In the genomic region with DNA sequence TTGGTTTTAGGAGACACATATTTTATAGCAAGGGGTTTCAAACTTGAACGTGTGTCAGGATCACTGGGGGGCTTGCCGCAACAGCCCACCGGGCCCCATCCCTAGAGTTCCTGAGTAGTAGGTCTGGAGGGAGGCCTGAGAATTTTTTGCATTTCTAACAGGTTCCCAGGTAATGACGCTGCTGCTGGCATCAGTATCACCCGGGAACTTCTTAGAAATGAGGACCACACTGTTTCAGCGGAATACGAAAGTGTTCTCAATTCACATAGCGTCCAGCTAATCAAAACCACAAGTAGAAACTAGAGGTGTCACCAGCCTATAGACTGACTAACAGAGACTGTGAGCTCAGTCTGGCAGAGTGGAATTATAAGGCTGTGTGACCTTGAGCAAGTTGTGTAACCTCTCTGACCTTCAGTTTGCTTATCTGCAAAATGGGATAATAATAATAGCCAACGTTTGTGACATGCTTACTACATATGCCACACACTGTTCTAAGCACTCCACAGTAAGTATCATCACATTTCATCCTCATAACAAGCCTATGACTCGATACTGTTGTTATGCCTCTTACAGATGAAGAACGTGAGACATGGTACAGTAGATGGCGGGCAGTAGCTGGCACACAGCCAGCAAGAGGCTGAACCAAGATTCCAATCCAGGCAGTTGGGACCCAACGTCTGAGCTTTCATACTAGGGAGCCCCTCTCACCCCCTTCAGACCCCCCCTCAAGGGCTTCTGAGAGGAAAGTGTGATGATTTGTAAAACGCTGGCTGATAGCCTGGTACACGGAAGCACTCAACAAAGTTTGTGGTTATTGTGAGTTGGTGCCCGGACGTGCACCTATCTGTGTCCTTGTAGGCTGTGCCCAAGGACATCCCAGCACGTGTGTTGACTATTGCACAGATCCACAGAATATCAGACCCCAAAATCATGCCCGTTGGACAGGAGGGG, we compare ENCODE assay signal across 1 cellular context.
TF ChIP-seq lines count a peak whose summit lies in the region.

No MANE protein-coding gene starts in this region.

TF ChIP-seq in IMR-90, 13 proteins besides CTCF, POLR2A, EP300 and RAD21:
- TF ChIP-seq CEBPB (IDR thresholded peaks at IDR 0.05; ENCODE audit: low read depth, low read length) (no peak), BHLHE40 (IDR thresholded peaks at IDR 0.05; ENCODE audit: low read depth, low read length) (0 out of 2 replicates have a peak, but pooled peaks have one; percentile 23)
